ENCODE assay signal across 30 cellular contexts in genomic region chr4:177473991-177474390, GRCh38.
"Had no signal": no experiment of that assay in that cellular context is flagged by ENCODE, and none has a peak within 500 bp of the region (broad histone marks: within the 10 kb centered on the region; RNA-seq: fewer than 3 reads in every experiment).

No MANE protein-coding gene starts in this region.

- H3K4me1 ChIP-seq: adrenal gland, esophagus muscularis mucosa, foreskin keratinocyte, gastrocnemius medialis, heart left ventricle had no signal

- ATAC-seq: activated CD4-positive, alpha-beta T cell treated with anti-CD3 and anti-CD28 coated beads for 36 hours; activated CD8-positive, alpha-beta memory T cell treated with anti-CD3 and anti-CD28 coated beads, Interleukin-2, amount 10 ng/mL, durations not matched to agents 7 days and 5 days; activated CD8-positive, alpha-beta T cell treated with anti-CD3 and anti-CD28 coated beads, Interleukin-2, amount 10 ng/mL, durations not matched to agents 7 days and 5 days; activated naive CD8-positive, alpha-beta T cell treated with anti-CD3 and anti-CD28 coated beads, Interleukin-2, amount 50 U/mL, for 24 hours; body of pancreas; effector memory CD8-positive, alpha-beta T cell; foreskin keratinocyte; gastrocnemius medialis; heart left ventricle had no signal

- DNase-seq: activated CD4-positive, alpha-beta memory T cell treated with anti-CD3 and anti-CD28 coated beads for 36 hours; activated CD4-positive, alpha-beta T cell treated with anti-CD3 and anti-CD28 coated beads for 36 hours; activated CD4-positive, alpha-beta T cell treated with anti-CD3 and anti-CD28 coated beads, Interleukin-2, amount 10 ng/mL, durations not matched to agents 24 days and 14 days; activated CD4-positive, CD25-positive, alpha-beta regulatory T cell; activated CD4-positive, CD25-positive, alpha-beta regulatory T cell treated with anti-CD3 and anti-CD28 coated beads, Interleukin-2, amount 50 U/mL, for 72 hours; activated CD8-positive, alpha-beta memory T cell treated with anti-CD3 and anti-CD28 coated beads, Interleukin-2, amount 10 ng/mL, durations not matched to agents 7 days and 5 days; activated CD8-positive, alpha-beta memory T cell treated with anti-CD3 and anti-CD28 coated beads, Interleukin-2, amount 50 U/mL, for 4 hours; activated CD8-positive, alpha-beta T cell treated with anti-CD3 and anti-CD28 coated beads, Interleukin-2, amount 10 ng/mL, durations not matched to agents 7 days and 5 days; activated effector memory CD4-positive, alpha-beta T cell treated with anti-CD3 and anti-CD28 coated beads, Interleukin-2, amount 50 U/mL, for 16 hours; activated naive CD4-positive, alpha-beta T cell treated with anti-CD3 and anti-CD28 coated beads for 36 hours; activated naive CD8-positive, alpha-beta T cell treated with anti-CD3 and anti-CD28 coated beads for 36 hours; activated naive CD8-positive, alpha-beta T cell treated with anti-CD3 and anti-CD28 coated beads, Interleukin-2, amount 50 U/mL, for 24 hours; activated T-cell treated with anti-CD3 and anti-CD28 coated beads, Interleukin-2, amount 50 U/mL, for 1 hour; activated T-cell treated with anti-CD3 and anti-CD28 coated beads, Interleukin-2, amount 50 U/mL, for 48 hours; adrenal gland; amygdala; aorta; body of pancreas; caudate nucleus; cortex of kidney; dermis blood vessel endothelial cell; effector CD4-positive, alpha-beta T cell; effector memory CD8-positive, alpha-beta T cell; erythroblast; foreskin keratinocyte; gastrocnemius medialis; glutamatergic neuron; heart left ventricle; T1000 had no signal

- H3K27ac ChIP-seq: adrenal gland, body of pancreas, esophagus muscularis mucosa, foreskin keratinocyte, gastrocnemius medialis, heart left ventricle had no signal

- H3K4me3 ChIP-seq: adrenal gland, body of pancreas, esophagus muscularis mucosa, gastrocnemius medialis, heart left ventricle had no signal

- H3K9me3 ChIP-seq: adrenal gland, body of pancreas, esophagus muscularis mucosa, gastrocnemius medialis, heart left ventricle had no signal

- H3K27me3 ChIP-seq: adrenal gland, body of pancreas, esophagus muscularis mucosa, foreskin keratinocyte, gastrocnemius medialis, heart left ventricle had no signal

- H3K36me3 ChIP-seq: adrenal gland, esophagus muscularis mucosa, gastrocnemius medialis, heart left ventricle had no signal
